In genomic region chr4:38114435-38114834, GRCh38 we compare ENCODE assay signal across 15 cellular contexts.
A peak's percentile ranks its signal among the peaks of the same experiment; 100 is the strongest.
DNase-seq lines count a peak whose midpoint lies in the region; FAIRE-seq lines count a peak whose summit lies in the region.
"Had no signal": no experiment of that assay in that cellular context is flagged by ENCODE, and none has a peak within 500 bp of the region (broad histone marks: within the 10 kb centered on the region; RNA-seq: fewer than 3 reads in every experiment).

No MANE protein-coding gene starts in this region.

- intact Hi-C loops in posterior vena cava (cut with DNase I) (no loop called here), posterior cingulate gyrus (cut with DNase I) (no loop called here)

- peaks cover 22% of the 10 kb centered on the region for H3K4me1 ChIP-seq in iPS-20b (ENCODE audit: insufficient read depth, low read length)
- H3K4me1 ChIP-seq: BE2C had no signal

- no peaks in the 10 kb centered on the region for H3K27me3 ChIP-seq in iPS-20b (ENCODE audit: insufficient read depth, low read length)
- H3K27me3 ChIP-seq: BE2C had no signal

- no peaks in the 10 kb centered on the region for H3K9me3 ChIP-seq in iPS-20b (ENCODE audit: insufficient read depth, low read depth, low read length)
- H3K9me3 ChIP-seq: BE2C had no signal

- no peak overlapping the region for H3K27ac ChIP-seq in iPS-20b (ENCODE audit: low read length)

- peak; percentile 64 for DNase-seq in GM03348 (ENCODE audit: low spot score)
- DNase-seq in dedifferentiated amniotic fluid mesenchymal stem cell (ENCODE audit: extremely low spot score): peak; percentile 40
- DNase-seq in posterior vena cava (ENCODE audit: low spot score): peak; percentile 11
- no peak for DNase-seq in posterior cingulate gyrus
- DNase-seq in frontal cortex (ENCODE audit: low spot score in 2 of 2): no peak
- DNase-seq in mucosa of gallbladder (ENCODE audit: low spot score): no peak
- no peak for DNase-seq in NAMALWA (ENCODE audit: low spot score)
- DNase-seq: activated T-cell treated with anti-CD3 and anti-CD28 coated beads, Interleukin-2, amount 50 U/mL, for 48 hours; amniotic stem cell; BE2C; NCI-H1092; NCI-H446 treated with DMSO at 0.1 percent for 48 hours; retina; T-cell had no signal

- H3K4me3 ChIP-seq in iPS-20b (ENCODE audit: low read length): no peak overlapping the region

- H3K36me3 ChIP-seq in iPS-20b (ENCODE audit: insufficient read depth, low read depth, low read length): peaks cover 37% of the 10 kb centered on the region
- H3K36me3 ChIP-seq: BE2C had no signal

- FAIRE-seq in frontal cortex (lab: Jason Lieb, UNC): no peak

- peak overlapping the region; percentile 22; the same call in 1 of the 2 replicates for H3K9ac ChIP-seq in iPS-20b (ENCODE audit: low read depth, low read length)

Comparison
In these comparisons a context has a peak if more than half of its experiments do, and no peak if none do; other contexts are left out.
1. DNase-seq: peak in GM03348 (single experiment), dedifferentiated amniotic fluid mesenchymal stem cell (single experiment) and posterior vena cava (single experiment); none in posterior cingulate gyrus (0 of 10), frontal cortex (0 of 2), mucosa of gallbladder (single experiment) and NAMALWA (single experiment).